In genomic region chr3:48716508-48716981, GRCh38 we compare ENCODE assay signal across 8 cellular contexts. TPM values are rescaled to one million over a fixed set of nuclear protein-coding genes. Genes with fewer than 3 reads are reported as not detected.
A peak's percentile ranks its signal among the peaks of the same experiment; 100 is the strongest.
DNase-seq lines count a peak whose midpoint lies in the region; ATAC-seq and TF ChIP-seq lines count a peak whose summit lies in the region.

No MANE protein-coding gene starts in this region.

- H3K36me3 ChIP-seq in KOPT-K1 (ENCODE audit: insufficient read depth, low read length) = peaks cover 38% of the 10 kb centered on the region
- no peaks in the 10 kb centered on the region for H3K36me3 ChIP-seq in prostate gland

- peaks cover 8% of the 10 kb centered on the region for H3K4me1 ChIP-seq in prostate gland (replicated peaks)

- no peak for TF ChIP-seq POLR2A in prostate gland (IDR thresholded peaks at IDR 0.05)

- H3K27ac ChIP-seq in AG04450 (ENCODE audit: low read depth, low read length) = peak overlapping the region; percentile 87
- peak overlapping the region; percentile 85 for H3K27ac ChIP-seq in KOPT-K1 (ENCODE audit: low read depth, low read length, poor library complexity, severe bottlenecking)
- peak overlapping the region; percentile 94 for H3K27ac ChIP-seq in prostate gland

- CTCF ChIA-PET in AG04450 (lab: Charles Lee) = interaction anchor here (0.6 to 1.7 kb wide), 4 partner anchors 21 to 280 kb away, joined by 4 to 5 read pairs (median 4); no protein-coding TSS in a partner anchor

- intact Hi-C loops in prostate gland (cut with DNase I) = no loop called here

- no peak for TF ChIP-seq CTCF in AG04450 (IDR thresholded peaks at IDR 0.05; ENCODE audit: low read depth, low read length)
- TF ChIP-seq CTCF in fibroblast of pulmonary artery (IDR thresholded peaks at IDR 0.05; ENCODE audit: low read length, missing control alignments) = no peak
- no peak for TF ChIP-seq CTCF in prostate gland (IDR thresholded peaks at IDR 0.05)

- WGBS in prostate gland = 2% methylated on average over 16 of the region's 16 CpGs

- DNase-seq in AG04450 (ENCODE audit: low read depth, low spot score) (no peak), activated T-cell treated with anti-CD3 and anti-CD28 coated beads for 4 hours (peak; percentile 0), fibroblast of pulmonary artery (ENCODE audit: low read depth) (no peak), prostate gland (ENCODE audit: low spot score) (no peak), GM19240 (ENCODE audit: insufficient read length, low spot score) (no peak), SIG-M5 treated with dmso at 0.1 percent for 504 hours (lab: John Stamatoyannopoulos, UW; ENCODE audit: unreplicated experiment) (no peak)

- H3K27me3 ChIP-seq in AG04450 (ENCODE audit: control insufficient read depth, insufficient read depth, low read length) = no peaks in the 10 kb centered on the region
- no peaks in the 10 kb centered on the region for H3K27me3 ChIP-seq in prostate gland (replicated peaks; ENCODE audit: insufficient read depth)

- H3K4me3 ChIP-seq in AG04450 (ENCODE audit: low read depth, low read length) (peak overlapping the region; percentile 99), fibroblast of pulmonary artery (replicated peaks; ENCODE audit: low read depth, low read length) (peak overlapping the region; percentile 100), prostate gland (peak overlapping the region; percentile 82 to 85)

- POLR2A ChIA-PET in AG04450 (lab: Yijun Ruan, JAX) = interaction anchor here (0.5 to 1.2 kb wide), 7 partner anchors 8 to 1087 kb away, joined by 3 to 10 read pairs (median 3); partner anchors contain the start of genes INKA1 and QRICH1

- no peak for ATAC-seq in GM18907 (IDR thresholded peaks at IDR 0.05; ENCODE audit: unreplicated experiment)

- H3K9me3 ChIP-seq in AG04450 (ENCODE audit: control insufficient read depth, insufficient read depth, low read length) = no peaks in the 10 kb centered on the region
- no peaks in the 10 kb centered on the region for H3K9me3 ChIP-seq in KOPT-K1 (ENCODE audit: insufficient read depth, low read length, poor library complexity, severe bottlenecking)
- no peaks in the 10 kb centered on the region for H3K9me3 ChIP-seq in prostate gland

RNA-seq across cellular contexts. Expression of gene IP6K2, which starts 0.5 kb away (rescaled TPM):
- 110 and 115 TPM in 2 replicates for polyA plus RNA-seq in AG04450 (2011; rRNA removed)
- polyA minus RNA-seq in AG04450 (2011; rRNA and poly(A)+ RNA removed) = 81.0 and 85.0 TPM in 2 replicates
- total RNA-seq in prostate gland = 100 to 1,000 TPM; 112 to 165 TPM

RNA-seq across cellular contexts. Expression of gene NCKIPSD, which starts 30.8 kb away (rescaled TPM):
- polyA plus RNA-seq in AG04450 (2011; rRNA removed) = 25.4 and 36.3 TPM in 2 replicates
- polyA minus RNA-seq in AG04450 (2011; rRNA and poly(A)+ RNA removed) = 41.5 and 70.4 TPM in 2 replicates
- total RNA-seq in prostate gland = 10 to 100 TPM; 32.9 to 83.3 TPM

RNA-seq across cellular contexts. Expression of gene CELSR3, which starts 53.9 kb away (rescaled TPM):
- 0.55 and 0.73 TPM in 2 replicates for polyA plus RNA-seq in AG04450 (2011; rRNA removed)
- 1.8 and 2.3 TPM in 2 replicates for polyA minus RNA-seq in AG04450 (2011; rRNA and poly(A)+ RNA removed)
- 1 to 10 TPM in 1 of 2 donors, under 1 TPM in 1; 0.41 to 6.4 TPM for total RNA-seq in prostate gland
